In genomic region chr3:29202368-29202767, GRCh38 we compare ENCODE assay signal across 1 cellular context.
TF ChIP-seq lines count a peak whose summit lies in the region.

No MANE protein-coding gene starts in this region.

TF ChIP-seq in SK-N-SH, 30 proteins besides CTCF, POLR2A, EP300 and RAD21:
- TF ChIP-seq PBX3 (IDR thresholded peaks at IDR 0.05) (no peak), FOSL2 (IDR thresholded peaks at IDR 0.05; ENCODE audit: borderline replicate concordance, low read depth) (0 out of 2 replicates have a peak, but pooled peaks have one; percentile 18), TCF12 (IDR thresholded peaks at IDR 0.05) (peak; percentile 28; the same call in 1 of the 2 replicates), RCOR1 (IDR thresholded peaks at IDR 0.05; ENCODE audit: low read length) (no peak), IRF3 (IDR thresholded peaks at IDR 0.05; ENCODE audit: low read depth, low read length) (no peak), RFX5 (IDR thresholded peaks at IDR 0.05; ENCODE audit: low read length) (no peak), FOXM1 (IDR thresholded peaks at IDR 0.05; ENCODE audit: low read depth) (no peak), POLR2AphosphoS5 (IDR thresholded peaks at IDR 0.05; ENCODE audit: low read depth, low read length) (no peak), ZBTB33 (IDR thresholded peaks at IDR 0.05; ENCODE audit: borderline replicate concordance, low read depth) (no peak), RXRA (IDR thresholded peaks at IDR 0.05; ENCODE audit: borderline replicate concordance, low read depth) (no peak), NFIC (IDR thresholded peaks at IDR 0.05; ENCODE audit: borderline replicate concordance) (no peak)
TF ChIP-seq in SK-N-SH: peak in this region for 2.
